ENCODE assay signal across 12 cellular contexts in the genomic region with DNA sequence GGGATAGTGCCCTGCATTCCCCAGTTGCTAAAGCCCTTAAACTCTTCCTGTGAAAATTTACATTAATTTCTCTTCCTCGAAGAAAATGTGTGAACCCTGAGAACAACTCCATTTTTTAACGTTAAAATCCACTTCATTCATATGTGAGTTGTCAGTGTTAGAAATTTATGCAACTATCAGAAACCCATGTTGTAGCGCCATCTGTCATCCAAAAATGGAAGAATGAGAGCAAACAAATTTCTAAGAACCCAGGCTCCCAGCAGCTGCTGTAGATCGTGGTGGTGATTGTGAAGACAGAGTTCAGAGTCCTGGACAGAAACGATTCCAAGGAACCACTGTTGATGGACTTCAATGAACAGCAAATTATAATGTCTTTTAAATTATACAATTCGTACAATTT.
DNase-seq lines count a peak whose midpoint lies in the region; ATAC-seq, FAIRE-seq and TF ChIP-seq lines count a peak whose summit lies in the region.
"Had no signal": no experiment of that assay in that cellular context is flagged by ENCODE, and none has a peak within 500 bp of the region (broad histone marks: within the 10 kb centered on the region; RNA-seq: fewer than 3 reads in every experiment).

No MANE protein-coding gene starts in this region.

- TF ChIP-seq EP300 in HepG2 (IDR thresholded peaks at IDR 0.05; ENCODE audit: low read depth in 2 of 2, low read length in 2 of 2) (no peak), HepG2 (CRISPR knock-in tag; IDR thresholded peaks at IDR 0.05; ENCODE audit: borderline replicate concordance) (no peak)

- WGBS in HepG2 (ENCODE audit: low lambda C conversion rate) = 7% methylated on average over 6 of the region's 6 CpGs

- no peaks in the 10 kb centered on the region for H3K9me3 ChIP-seq in HepG2 (ENCODE audit: low read length)

- in situ Hi-C loops in KBM-7 (cut with MboI; ENCODE audit: low pct_unique_long_range_greater_than_20kb, low sequenced_read_pairs) (no loop called here), HepG2 (cut with HindIII; ENCODE audit: extremely low pct_ligation_motif_present, low pct_unique_long_range_greater_than_20kb) (loop anchor here (5.0 kb wide), 1 partner anchor 220 kb away; a partner anchor contains a TSS)

- peak; percentile 55 for FAIRE-seq in HepG2 (lab: Jason Lieb, UNC)

- no peaks in the 10 kb centered on the region for H3K36me3 ChIP-seq in HepG2 (replicated peaks in 1 of 2; ENCODE audit: control insufficient read depth in 1 of 2, insufficient read depth in 2 of 2, low read length in 2 of 2)

- H2AFZ ChIP-seq in HepG2 (ENCODE audit: low read length) = no peak overlapping the region

- H3K27ac ChIP-seq in HepG2 (ENCODE audit: extremely low read length, insufficient read depth, low read length) = no peak overlapping the region

- TF ChIP-seq CTCF in HepG2 (CRISPR knock-in tag; IDR thresholded peaks at IDR 0.05) = peak; percentile 60

- ATAC-seq in HepG2 = no peak; the same call in 2 of the 3 replicates
- ATAC-seq in HG02763 (IDR thresholded peaks at IDR 0.05; ENCODE audit: unreplicated experiment) = no peak
- no peak for ATAC-seq in stimulated activated naive CD8-positive, alpha-beta T cell treated with anti-CD3 and anti-CD28 coated beads, Interleukin-15, Interleukin-2, amounts not matched to agents 100 U/mL and 50 U/mL, for 24 hours

- H3K27me3 ChIP-seq in HepG2 (ENCODE audit: control insufficient read depth in 1 of 2, insufficient read depth in 2 of 2, low read length in 2 of 2) = no peaks in the 10 kb centered on the region

- H3K9ac ChIP-seq in HepG2 (ENCODE audit: insufficient read depth, low read depth, low read length) = no peak overlapping the region

- no peaks in the 10 kb centered on the region for H3K79me2 ChIP-seq in HepG2 (ENCODE audit: insufficient read depth, low read length)

- H3K4me2 ChIP-seq in HepG2 (ENCODE audit: low read depth, low read length) = no peak overlapping the region

- H3K4me3 ChIP-seq in HepG2 (replicated peaks in 1 of 3; ENCODE audit: insufficient read depth in 1 of 3, low read depth in 2 of 3, low read length in 3 of 3) = no peak overlapping the region

- CTCF ChIA-PET in HepG2 (lab: Yijun Ruan, JAX; ENCODE audit: low intra/inter-chr PET ratio, low total read pairs) = interaction anchor here (1.5 to 2.1 kb wide), 3 partner anchors 10 to 224 kb away, joined by 5 to 8 read pairs (median 5); no protein-coding TSS in a partner anchor

- H4K20me1 ChIP-seq in HepG2 (ENCODE audit: insufficient read depth, low read length) = no peaks in the 10 kb centered on the region

- no peak for TF ChIP-seq RAD21 in HepG2 (CRISPR knock-in tag; IDR thresholded peaks at IDR 0.05)

- intact Hi-C loops in HepG2 (cut with micrococcal nuclease; ENCODE audit: unreplicated experiment) = no loop called here

- H3K4me1 ChIP-seq in HepG2 (ENCODE audit: insufficient read depth, low read length) = no peaks in the 10 kb centered on the region

- POLR2A ChIA-PET in HepG2 (lab: Yijun Ruan, JAX) = no interaction called here

- no TSS peak for BruUV-seq in HepG2 (replicated peaks; lab: Mats Ljungman, UMichigan)

- DNase-seq in Ammon's horn (ENCODE audit: low spot score) = peak; percentile 48
- DNase-seq in KBM-7 = peak; percentile 35
- DNase-seq in SHP77 (lab: John Stamatoyannopoulos, UW) = peak; percentile 36
- peak; percentile 30 for DNase-seq in HepG2 (ENCODE audit: low spot score)
- DNase-seq in stimulated activated CD4-positive, alpha-beta T cell treated with anti-CD3 and anti-CD28 coated beads, Interleukin-12 subunit alpha, Interleukin-12 subunit beta, amount 100 ng/mL, for 4 hours = no peak
- no peak for DNase-seq in retina
- DNase-seq in stimulated activated naive CD8-positive, alpha-beta T cell treated with anti-CD3 and anti-CD28 coated beads, Interleukin-15, Interleukin-2, amounts not matched to agents 100 U/mL and 50 U/mL, for 24 hours = no peak
- DNase-seq: activated CD4-positive, CD25-positive, alpha-beta regulatory T cell; activated gamma-delta T cell; dermis blood vessel endothelial cell; EL had no signal

- no peak for TF ChIP-seq POLR2A in HepG2 (IDR thresholded peaks at IDR 0.05; ENCODE audit: insufficient read depth in 1 of 2, low read depth in 2 of 2, low read length in 2 of 2)

TF ChIP-seq in HepG2, 621 proteins besides CTCF, POLR2A, EP300 and RAD21:
- TF ChIP-seq AGO2 (optimal IDR thresholded peaks at IDR 0.05; ENCODE audit: low read depth, low read length) = no peak
- TF ChIP-seq STAG1 (CRISPR knock-in tag; IDR thresholded peaks at IDR 0.05) = peak; percentile 64
- TF ChIP-seq SMC3 (IDR thresholded peaks at IDR 0.05; ENCODE audit: low read length) = peak; percentile 48; the same call in 1 of the 2 replicates
TF ChIP-seq in HepG2: peak in this region for 2.

Comparison
In these comparisons a context has a peak if more than half of its experiments do, and no peak if none do; other contexts are left out.
1. DNase-seq: peak in Ammon's horn (single experiment), KBM-7 (single experiment), SHP77 (2 of 2) and HepG2 (single experiment); none in stimulated activated CD4-positive, alpha-beta T cell treated with anti-CD3 and anti-CD28 coated beads, Interleukin-12 subunit alpha, Interleukin-12 subunit beta, amount 100 ng/mL, for 4 hours (single experiment), retina (single experiment) and stimulated activated naive CD8-positive, alpha-beta T cell treated with anti-CD3 and anti-CD28 coated beads, Interleukin-15, Interleukin-2, amounts not matched to agents 100 U/mL and 50 U/mL, for 24 hours (single experiment).